9 cellular contexts compared by ENCODE assay signal in genomic region chr9:121288874-121289553, GRCh38. TPM values are rescaled to one million over a fixed set of nuclear protein-coding genes. Genes with fewer than 3 reads are reported as not detected.
DNase-seq lines count a peak whose midpoint lies in the region; ATAC-seq and TF ChIP-seq lines count a peak whose summit lies in the region.
"Had no signal": no experiment of that assay in that cellular context is flagged by ENCODE, and none has a peak within 500 bp of the region (broad histone marks: within the 10 kb centered on the region; RNA-seq: fewer than 3 reads in every experiment).

No MANE protein-coding gene starts in this region.

- CTCF ChIA-PET in activated CD8-positive, alpha-beta T cell treated with anti-CD3 and anti-CD28 coated beads for 36 hours (lab: Charles Lee) = interaction anchor here (0.8 to 1.7 kb wide), 6 partner anchors 10 to 110 kb away, joined by 3 to 4 read pairs (median 4); partner anchors contain the start of gene GSN

- no peaks in the 10 kb centered on the region for H3K27me3 ChIP-seq in Peyer's patch

- peaks cover 0 to 75% (median 18%) of the 10 kb centered on the region in 4 donors for H3K4me1 ChIP-seq in Peyer's patch

- DNase-seq in C1 segment of cervical spinal cord (lab: John Stamatoyannopoulos, UW) = peak in 11 of 14 donors; percentile 20 to 87 (median 76)
- DNase-seq in Peyer's patch = peak in 2 of 3 donors; percentile 61 to 67
- peak; percentile 89 for DNase-seq in fibroblast of villous mesenchyme (ENCODE audit: low read depth)
- peak in 43 of 56 donors; percentile 29 to 89 (median 75) for DNase-seq in nucleus accumbens (lab: John Stamatoyannopoulos, UW)
- DNase-seq in activated T-cell treated with anti-CD3 and anti-CD28 coated beads, Interleukin-2, amount 50 U/mL, for 4 hours = no peak
- DNase-seq in activated CD8-positive, alpha-beta T cell treated with anti-CD3 and anti-CD28 coated beads for 36 hours = no peak
- no peak for DNase-seq in cerebellar nuclear complex (lab: John Stamatoyannopoulos, UW)
- no peak for DNase-seq in SK-N-DZ (ENCODE audit: low spot score)
- DNase-seq: stimulated activated naive B cell treated with anti-CD40 and anti-IgM and Interleukin-4, amounts not matched to agents 10 μg/mL and 1 μg/mL and 100 μg/mL, for 72 hours had no signal

- H3K4me3 ChIP-seq in Peyer's patch (peak overlapping the region in 1 of 4 donors; percentile 4), fibroblast of villous mesenchyme (ENCODE audit: low read depth, low read length) (no peak overlapping the region)

- peak in 1 of 2 donors; percentile 23 for TF ChIP-seq POLR2A in Peyer's patch (IDR thresholded peaks at IDR 0.05)

- ATAC-seq in activated T-cell treated with anti-CD3 and anti-CD28 coated beads, Interleukin-2, amount 50 U/mL, for 4 hours = no peak
- ATAC-seq in activated CD8-positive, alpha-beta T cell treated with anti-CD3 and anti-CD28 coated beads for 36 hours = no peak

- peaks cover 18% of the 10 kb centered on the region for H3K4me1 Mint-ChIP-seq in activated T-cell treated with anti-CD3 and anti-CD28 coated beads, Interleukin-2, amount 50 U/mL, for 4 hours (ENCODE audit: low read depth)
- H3K4me1 Mint-ChIP-seq in activated CD8-positive, alpha-beta T cell treated with anti-CD3 and anti-CD28 coated beads for 36 hours (ENCODE audit: low read depth) = peaks cover 29% of the 10 kb centered on the region

- no peaks in the 10 kb centered on the region for H3K27me3 Mint-ChIP-seq in activated T-cell treated with anti-CD3 and anti-CD28 coated beads, Interleukin-2, amount 50 U/mL, for 4 hours (ENCODE audit: low read depth)
- H3K27me3 Mint-ChIP-seq in activated CD8-positive, alpha-beta T cell treated with anti-CD3 and anti-CD28 coated beads for 36 hours = no peaks in the 10 kb centered on the region
- H3K27me3 Mint-ChIP-seq: stimulated activated naive B cell treated with anti-CD40 and anti-IgM and Interleukin-4, amounts not matched to agents 10 μg/mL and 1 μg/mL and 100 μg/mL, for 72 hours had no signal

- no peaks in the 10 kb centered on the region for H3K9me3 ChIP-seq in Peyer's patch

- TF ChIP-seq CTCF in Peyer's patch (IDR thresholded peaks at IDR 0.05) (no peak), fibroblast of villous mesenchyme (IDR thresholded peaks at IDR 0.05; ENCODE audit: insufficient read depth, low read depth, low read length) (no peak)
- TF ChIP-seq CTCF in activated CD8-positive, alpha-beta T cell treated with anti-CD3 and anti-CD28 coated beads for 36 hours (IDR thresholded peaks at IDR 0.05) = no peak

- H3K27ac ChIP-seq in Peyer's patch = peak overlapping the region; percentile 73 to 99 (median 91)

- POLR2A ChIA-PET in activated CD8-positive, alpha-beta T cell treated with anti-CD3 and anti-CD28 coated beads for 36 hours (lab: Charles Lee) = interaction anchor here (1.9 kb wide), 1 partner anchor 29 kb away, joined by 5 read pairs; no protein-coding TSS in a partner anchor

- intact Hi-C loops in activated CD8-positive, alpha-beta T cell treated with anti-CD3 and anti-CD28 coated beads for 36 hours (cut with micrococcal nuclease) = no loop called here

- H3K27ac Mint-ChIP-seq in activated CD8-positive, alpha-beta T cell treated with anti-CD3 and anti-CD28 coated beads for 36 hours = no peak overlapping the region
- H3K27ac Mint-ChIP-seq: stimulated activated naive B cell treated with anti-CD40 and anti-IgM and Interleukin-4, amounts not matched to agents 10 μg/mL and 1 μg/mL and 100 μg/mL, for 72 hours had no signal

- no peak overlapping the region for H3K4me3 Mint-ChIP-seq in activated T-cell treated with anti-CD3 and anti-CD28 coated beads, Interleukin-2, amount 50 U/mL, for 4 hours
- no peak overlapping the region for H3K4me3 Mint-ChIP-seq in activated CD8-positive, alpha-beta T cell treated with anti-CD3 and anti-CD28 coated beads for 36 hours

- no peaks in the 10 kb centered on the region for H3K36me3 ChIP-seq in Peyer's patch

- H3K36me3 Mint-ChIP-seq in activated T-cell treated with anti-CD3 and anti-CD28 coated beads, Interleukin-2, amount 50 U/mL, for 4 hours (ENCODE audit: insufficient read depth) = no peaks in the 10 kb centered on the region
- H3K36me3 Mint-ChIP-seq in activated CD8-positive, alpha-beta T cell treated with anti-CD3 and anti-CD28 coated beads for 36 hours (ENCODE audit: low read depth) = no peaks in the 10 kb centered on the region

- no peaks in the 10 kb centered on the region for H3K9me3 Mint-ChIP-seq in activated T-cell treated with anti-CD3 and anti-CD28 coated beads, Interleukin-2, amount 50 U/mL, for 4 hours
- H3K9me3 Mint-ChIP-seq in activated CD8-positive, alpha-beta T cell treated with anti-CD3 and anti-CD28 coated beads for 36 hours = no peaks in the 10 kb centered on the region
- H3K9me3 Mint-ChIP-seq: stimulated activated naive B cell treated with anti-CD40 and anti-IgM and Interleukin-4, amounts not matched to agents 10 μg/mL and 1 μg/mL and 100 μg/mL, for 72 hours had no signal

RNA-seq across cellular contexts. Expression of gene GSN, which starts 21.1 kb away (rescaled TPM):
- total RNA-seq in Peyer's patch = 100 to 1,000 TPM; 364 to 571 (median 480) TPM
- 254 and 283 TPM in 2 replicates for total RNA-seq in fibroblast of villous mesenchyme
- 1 to 10 TPM; 1.3 to 2.0 (median 1.9) TPM for total RNA-seq in activated T-cell treated with anti-CD3 and anti-CD28 coated beads, Interleukin-2, amount 50 U/mL, for 4 hours
- 1 to 10 TPM; 1.9 to 2.2 TPM for total RNA-seq in activated CD8-positive, alpha-beta T cell treated with anti-CD3 and anti-CD28 coated beads for 36 hours
- 0.10 and 1.2 TPM in 2 replicates for polyA plus RNA-seq in SK-N-DZ (2014; cell fraction: cytosol; rRNA removed)
- 0.72 and 2.9 TPM in 2 replicates for polyA plus RNA-seq in SK-N-DZ (2014; cell fraction: nucleus; rRNA removed)

Comparison
In these comparisons a context has a peak if more than half of its experiments do, and no peak if none do; other contexts are left out.
1. DNase-seq: peak in C1 segment of cervical spinal cord (11 of 14), Peyer's patch (2 of 3), fibroblast of villous mesenchyme (single experiment) and nucleus accumbens (43 of 56); none in activated T-cell treated with anti-CD3 and anti-CD28 coated beads, Interleukin-2, amount 50 U/mL, for 4 hours (single experiment), activated CD8-positive, alpha-beta T cell treated with anti-CD3 and anti-CD28 coated beads for 36 hours (single experiment), cerebellar nuclear complex (0 of 2) and SK-N-DZ (single experiment).
2. RNA of gene GSN, which starts 21.1 kb away (total RNA-seq): 364 to 571 TPM in Peyer's patch and 254 to 283 TPM in fibroblast of villous mesenchyme; 1.9 to 2.2 TPM in activated CD8-positive, alpha-beta T cell treated with anti-CD3 and anti-CD28 coated beads for 36 hours and 1.3 to 2.0 TPM in activated T-cell treated with anti-CD3 and anti-CD28 coated beads, Interleukin-2, amount 50 U/mL, for 4 hours; every median in the first group is over 10 times any median in the second.